In the genomic region with DNA sequence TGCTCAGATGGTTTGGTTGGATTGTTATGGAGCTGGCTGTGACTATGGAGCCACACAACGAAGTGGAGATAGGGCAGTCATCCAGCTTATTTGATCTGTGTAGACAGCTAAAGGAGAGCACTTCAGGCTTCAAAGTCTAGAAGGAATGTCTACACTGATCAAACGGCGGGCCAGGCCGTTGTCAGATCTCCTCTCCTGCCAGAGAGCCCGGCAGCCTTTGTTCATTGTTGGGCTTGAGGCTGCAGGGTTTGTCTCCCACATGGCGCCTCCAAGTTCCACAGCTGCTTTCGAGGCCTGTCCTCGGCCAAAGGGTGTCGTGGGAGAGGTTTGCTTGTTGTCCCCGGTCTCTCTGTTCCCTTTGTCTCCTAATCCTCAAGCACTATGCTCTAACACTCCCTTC, we compare ENCODE assay signal across 1 cellular context.
TF ChIP-seq lines count a peak whose summit lies in the region.

No MANE protein-coding gene starts in this region.

TF ChIP-seq in HepG2, 621 proteins besides CTCF, POLR2A, EP300 and RAD21 (continued from another document):
- TF ChIP-seq, protein P1, sequence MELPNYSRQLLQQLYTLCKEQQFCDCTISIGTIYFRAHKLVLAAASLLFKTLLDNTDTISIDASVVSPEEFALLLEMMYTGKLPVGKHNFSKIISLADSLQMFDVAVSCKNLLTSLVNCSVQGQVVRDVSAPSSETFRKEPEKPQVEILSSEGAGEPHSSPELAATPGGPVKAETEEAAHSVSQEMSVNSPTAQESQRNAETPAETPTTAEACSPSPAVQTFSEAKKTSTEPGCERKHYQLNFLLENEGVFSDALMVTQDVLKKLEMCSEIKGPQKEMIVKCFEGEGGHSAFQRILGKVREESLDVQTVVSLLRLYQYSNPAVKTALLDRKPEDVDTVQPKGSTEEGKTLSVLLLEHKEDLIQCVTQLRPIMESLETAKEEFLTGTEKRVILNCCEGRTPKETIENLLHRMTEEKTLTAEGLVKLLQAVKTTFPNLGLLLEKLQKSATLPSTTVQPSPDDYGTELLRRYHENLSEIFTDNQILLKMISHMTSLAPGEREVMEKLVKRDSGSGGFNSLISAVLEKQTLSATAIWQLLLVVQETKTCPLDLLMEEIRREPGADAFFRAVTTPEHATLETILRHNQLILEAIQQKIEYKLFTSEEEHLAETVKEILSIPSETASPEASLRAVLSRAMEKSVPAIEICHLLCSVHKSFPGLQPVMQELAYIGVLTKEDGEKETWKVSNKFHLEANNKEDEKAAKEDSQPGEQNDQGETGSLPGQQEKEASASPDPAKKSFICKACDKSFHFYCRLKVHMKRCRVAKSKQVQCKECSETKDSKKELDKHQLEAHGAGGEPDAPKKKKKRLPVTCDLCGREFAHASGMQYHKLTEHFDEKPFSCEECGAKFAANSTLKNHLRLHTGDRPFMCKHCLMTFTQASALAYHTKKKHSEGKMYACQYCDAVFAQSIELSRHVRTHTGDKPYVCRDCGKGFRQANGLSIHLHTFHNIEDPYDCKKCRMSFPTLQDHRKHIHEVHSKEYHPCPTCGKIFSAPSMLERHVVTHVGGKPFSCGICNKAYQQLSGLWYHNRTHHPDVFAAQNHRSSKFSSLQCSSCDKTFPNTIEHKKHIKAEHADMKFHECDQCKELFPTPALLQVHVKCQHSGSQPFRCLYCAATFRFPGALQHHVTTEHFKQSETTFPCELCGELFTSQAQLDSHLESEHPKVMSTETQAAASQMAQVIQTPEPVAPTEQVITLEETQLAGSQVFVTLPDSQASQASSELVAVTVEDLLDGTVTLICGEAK (IDR thresholded peaks at IDR 0.05), result no peak
- TF ChIP-seq, protein P1 (CRISPR knock-in tag; IDR thresholded peaks at IDR 0.05), result no peak
- TF ChIP-seq ZNF749 (CRISPR knock-in tag; IDR thresholded peaks at IDR 0.05; ENCODE audit: borderline replicate concordance) (no peak), DNMT3B (CRISPR knock-in tag; conservative IDR thresholded peaks at IDR 0.05) (no peak)
- TF ChIP-seq, protein P2, sequence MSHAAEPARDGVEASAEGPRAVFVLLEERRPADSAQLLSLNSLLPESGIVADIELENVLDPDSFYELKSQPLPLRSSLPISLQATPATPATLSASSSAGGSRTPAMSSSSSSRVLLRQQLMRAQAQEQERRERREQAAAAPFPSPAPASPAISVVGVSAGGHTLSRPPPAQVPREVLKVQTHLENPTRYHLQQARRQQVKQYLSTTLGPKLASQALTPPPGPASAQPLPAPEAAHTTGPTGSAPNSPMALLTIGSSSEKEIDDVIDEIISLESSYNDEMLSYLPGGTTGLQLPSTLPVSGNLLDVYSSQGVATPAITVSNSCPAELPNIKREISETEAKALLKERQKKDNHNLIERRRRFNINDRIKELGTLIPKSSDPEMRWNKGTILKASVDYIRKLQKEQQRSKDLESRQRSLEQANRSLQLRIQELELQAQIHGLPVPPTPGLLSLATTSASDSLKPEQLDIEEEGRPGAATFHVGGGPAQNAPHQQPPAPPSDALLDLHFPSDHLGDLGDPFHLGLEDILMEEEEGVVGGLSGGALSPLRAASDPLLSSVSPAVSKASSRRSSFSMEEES (CRISPR knock-in tag; IDR thresholded peaks at IDR 0.05), result no peak
